1 cellular context compared by ENCODE assay signal in genomic region chr6:159691133-159691962, GRCh38.
TF ChIP-seq lines count a peak whose summit lies in the region.

No MANE protein-coding gene starts in this region.

TF ChIP-seq in H1, 55 proteins besides CTCF, POLR2A, EP300 and RAD21 (continued from another document):
- TF ChIP-seq ATF2 (IDR thresholded peaks at IDR 0.05; ENCODE audit: low read length): no peak
- no peak for TF ChIP-seq KDM5A (IDR thresholded peaks at IDR 0.05; ENCODE audit: low read length)
- TF ChIP-seq TCF12 (IDR thresholded peaks at IDR 0.05; ENCODE audit: low read depth, low read length): no peak
- TF ChIP-seq TAF1 (IDR thresholded peaks at IDR 0.05; ENCODE audit: low read depth, low read length): no peak
- TF ChIP-seq FOSL1 (IDR thresholded peaks at IDR 0.05; ENCODE audit: insufficient read depth, low read depth, low read length): no peak
- TF ChIP-seq CBX5 (IDR thresholded peaks at IDR 0.05; ENCODE audit: low read depth, low read length): no peak
- TF ChIP-seq SIN3A (conservative IDR thresholded peaks at IDR 0.05 in 1 of 2, IDR thresholded peaks at IDR 0.05 in 1 of 2; ENCODE audit: low read depth in 1 of 2, low read length in 2 of 2): no peak
- no peak for TF ChIP-seq HDAC2 (IDR thresholded peaks at IDR 0.05; ENCODE audit: borderline replicate concordance in 1 of 2, low read depth in 2 of 2, low read length in 2 of 2)
- TF ChIP-seq BACH1 (IDR thresholded peaks at IDR 0.05; ENCODE audit: low read length): no peak
- TF ChIP-seq KDM1A (IDR thresholded peaks at IDR 0.05; ENCODE audit: borderline replicate concordance, low read length): no peak
- TF ChIP-seq CHD2 (IDR thresholded peaks at IDR 0.05; ENCODE audit: low read length): no peak
- no peak for TF ChIP-seq SP2 (IDR thresholded peaks at IDR 0.05; ENCODE audit: low read length)
- TF ChIP-seq RBBP5 (IDR thresholded peaks at IDR 0.05; ENCODE audit: borderline replicate concordance, low read depth, low read length): no peak
- no peak for TF ChIP-seq MAX (IDR thresholded peaks at IDR 0.05)
- no peak for TF ChIP-seq CREB1 (IDR thresholded peaks at IDR 0.05)
TF ChIP-seq in H1: peak in this region for 0.
